In the genomic region with DNA sequence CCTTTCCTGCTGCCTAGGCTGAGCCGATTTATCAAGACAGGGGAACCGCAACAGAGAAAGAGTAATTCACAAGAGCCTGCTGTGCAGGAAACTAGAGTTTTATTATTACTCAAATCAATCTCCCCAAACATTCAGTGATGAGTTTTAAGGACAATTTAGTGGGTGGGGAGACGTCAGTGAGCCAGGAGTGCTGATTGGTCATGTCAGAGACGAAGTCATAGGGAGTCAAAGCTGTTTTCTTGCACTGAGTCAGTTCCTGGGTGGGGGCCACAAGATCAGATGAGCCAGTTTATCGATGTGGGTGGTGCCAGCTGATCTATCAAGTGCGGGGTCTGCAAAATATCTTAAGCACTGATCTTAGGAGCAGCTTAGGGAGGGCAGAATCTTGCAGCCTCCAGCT, we compare ENCODE assay signal across 13 cellular contexts.
"Had no signal": no experiment of that assay in that cellular context is flagged by ENCODE, and none has a peak within 500 bp of the region (broad histone marks: within the 10 kb centered on the region; RNA-seq: fewer than 3 reads in every experiment).

No MANE protein-coding gene starts in this region.

- ATAC-seq: effector memory CD8-positive, alpha-beta T cell; left colon; lower lobe of right lung; sciatic nerve; WTC11 had no signal

- H3K36me3 Mint-ChIP-seq: WTC11 had no signal

- DNase-seq: activated gamma-delta T cell; dermis blood vessel endothelial cell; effector memory CD8-positive, alpha-beta T cell; left colon; lower lobe of right lung; ovary; stomach; testis; upper lobe of left lung had no signal

- H3K27me3 Mint-ChIP-seq: effector memory CD8-positive, alpha-beta T cell had no signal

- H3K27ac Mint-ChIP-seq: effector memory CD8-positive, alpha-beta T cell; neural progenitor cell; T-helper 1 cell treated with Interleukin-12 subunit alpha and Interleukin-12 subunit beta and Interleukin-4 antibody, amounts not matched to agents 30 μg/mL and 1 μg/mL, for 36 hours; WTC11 had no signal

- H3K4me3 Mint-ChIP-seq: effector memory CD8-positive, alpha-beta T cell; neural progenitor cell; T-helper 1 cell treated with Interleukin-12 subunit alpha and Interleukin-12 subunit beta and Interleukin-4 antibody, amounts not matched to agents 30 μg/mL and 1 μg/mL, for 36 hours; WTC11 had no signal

- H3K9me3 Mint-ChIP-seq: T-helper 1 cell treated with Interleukin-12 subunit alpha and Interleukin-12 subunit beta and Interleukin-4 antibody, amounts not matched to agents 30 μg/mL and 1 μg/mL, for 36 hours; WTC11 had no signal
